Comparison of ENCODE assay signal across 1 cellular context in genomic region chr6:14464049-14464448, GRCh38.
TF ChIP-seq lines count a peak whose summit lies in the region.

No MANE protein-coding gene starts in this region.

TF ChIP-seq in K562, 482 proteins besides CTCF, POLR2A, EP300 and RAD21 (continued from another document and continues in another):
- TF ChIP-seq TEAD4 (IDR thresholded peaks at IDR 0.05; ENCODE audit: low read length), result no peak; the same call in 1 of the 2 replicates
- TF ChIP-seq TEAD4 (CRISPR knock-in tag; IDR thresholded peaks at IDR 0.05; ENCODE audit: borderline replicate concordance), result no peak
- peak; percentile 63; the same call in 1 of the 2 replicates for TF ChIP-seq ARID1B (IDR thresholded peaks at IDR 0.05)
- TF ChIP-seq MNT (conservative IDR thresholded peaks at IDR 0.05), result peak; percentile 53 to 54; a peak in 3 of 4 replicates
- peak; percentile 92 for TF ChIP-seq ZNF592 (IDR thresholded peaks at IDR 0.05)
- no peak for TF ChIP-seq SMARCE1 (IDR thresholded peaks at IDR 0.05)
- TF ChIP-seq ZNF655 (CRISPR knock-in tag; IDR thresholded peaks at IDR 0.05), result no peak
- TF ChIP-seq E2F8 (IDR thresholded peaks at IDR 0.05; ENCODE audit: low read depth, partially characterized antibody), result no peak
- TF ChIP-seq MBD2 (IDR thresholded peaks at IDR 0.05; ENCODE audit: borderline replicate concordance, low read depth), result no peak
- TF ChIP-seq SFPQ (IDR thresholded peaks at IDR 0.05; ENCODE audit: low read depth, low read length), result no peak
- TF ChIP-seq NFIC (IDR thresholded peaks at IDR 0.05), result peak; percentile 30; the same call in 1 of the 2 replicates
- no peak for TF ChIP-seq ZNF444 (CRISPR knock-in tag; IDR thresholded peaks at IDR 0.05)
- no peak for TF ChIP-seq ZC3H8 (IDR thresholded peaks at IDR 0.05)
- TF ChIP-seq CREBBP (IDR thresholded peaks at IDR 0.05; ENCODE audit: low read depth, low read length), result no peak
- TF ChIP-seq MCM3 (IDR thresholded peaks at IDR 0.05), result no peak
- TF ChIP-seq NKRF (IDR thresholded peaks at IDR 0.05; ENCODE audit: borderline replicate concordance), result no peak
- no peak for TF ChIP-seq MBD1 (CRISPR knock-in tag; IDR thresholded peaks at IDR 0.05)
- no peak for TF ChIP-seq ZNF561 (CRISPR knock-in tag; conservative IDR thresholded peaks at IDR 0.05)
- no peak for TF ChIP-seq PRMT5 (CRISPR knock-in tag; IDR thresholded peaks at IDR 0.05)
- no peak for TF ChIP-seq TCF15 (CRISPR knock-in tag; IDR thresholded peaks at IDR 0.05)
- no peak for TF ChIP-seq DMBX1 (CRISPR knock-in tag; IDR thresholded peaks at IDR 0.05; ENCODE audit: borderline replicate concordance)
- 0 out of 2 replicates have a peak, but pooled peaks have one; percentile 16 for TF ChIP-seq BCOR (IDR thresholded peaks at IDR 0.05)
- no peak for TF ChIP-seq RBM39 (optimal IDR thresholded peaks at IDR 0.05; ENCODE audit: low read depth, low read length)
- TF ChIP-seq CEBPB (tag; IDR thresholded peaks at IDR 0.05), result peak; percentile 90
- TF ChIP-seq MAFK (IDR thresholded peaks at IDR 0.05; ENCODE audit: low read length), result peak; percentile 96
- TF ChIP-seq RHOXF2B (CRISPR knock-in tag; conservative IDR thresholded peaks at IDR 0.05), result no peak
- peak; percentile 11; the same call in 1 of the 2 replicates for TF ChIP-seq JUN (IDR thresholded peaks at IDR 0.05; ENCODE audit: borderline replicate concordance, low read depth, low read length)
- TF ChIP-seq JUN (CRISPR knock-in tag; IDR thresholded peaks at IDR 0.05; ENCODE audit: borderline replicate concordance), result no peak
- TF ChIP-seq TAF7 (tag; IDR thresholded peaks at IDR 0.05), result no peak
- no peak for TF ChIP-seq ZNF165 (CRISPR knock-in tag; IDR thresholded peaks at IDR 0.05; ENCODE audit: borderline replicate concordance)
- TF ChIP-seq EGR1 (conservative IDR thresholded peaks at IDR 0.05), result peak; percentile 29; the same call in 1 of the 2 replicates
- no peak for TF ChIP-seq ZBTB34 (CRISPR knock-in tag; IDR thresholded peaks at IDR 0.05)
- no peak for TF ChIP-seq GMEB1 (CRISPR knock-in tag; IDR thresholded peaks at IDR 0.05)
- no peak for TF ChIP-seq ZNF717 (CRISPR knock-in tag; IDR thresholded peaks at IDR 0.05)
- TF ChIP-seq ZNF280B (CRISPR knock-in tag; IDR thresholded peaks at IDR 0.05), result no peak
- TF ChIP-seq SREBF1 (IDR thresholded peaks at IDR 0.05; ENCODE audit: borderline replicate concordance, low read depth, low read length), result no peak
- TF ChIP-seq PHTF2 (CRISPR knock-in tag; IDR thresholded peaks at IDR 0.05), result no peak
